Comparison of ENCODE assay signal across 8 cellular contexts in genomic region chr11:77065878-77066228, GRCh38. TPM values are rescaled to one million over a fixed set of nuclear protein-coding genes. Genes with fewer than 3 reads are reported as not detected.
DNase-seq lines count a peak whose midpoint lies in the region; ATAC-seq, FAIRE-seq and TF ChIP-seq lines count a peak whose summit lies in the region.

No MANE protein-coding gene starts in this region.

- H3K36me3 Mint-ChIP-seq in CD4-positive, alpha-beta memory T cell = no peaks in the 10 kb centered on the region
- H3K36me3 Mint-ChIP-seq in stimulated activated naive B cell treated with anti-CD40 and anti-IgM and Interleukin-4, amounts not matched to agents 10 μg/mL and 1 μg/mL and 100 μg/mL, for 72 hours = no peaks in the 10 kb centered on the region

- H3K27ac ChIP-seq in CD4-positive, alpha-beta memory T cell (ENCODE audit: low read depth, low read length) = peak overlapping the region; percentile 48
- no peak overlapping the region for H3K27ac ChIP-seq in brain microvascular endothelial cell
- peak overlapping the region; percentile 88 to 91 for H3K27ac ChIP-seq in kidney (ENCODE audit: low read depth in 2 of 2, low read length in 2 of 2)

- H3K4me3 ChIP-seq in CD4-positive, alpha-beta memory T cell (ENCODE audit: low read length in 2 of 2) = peak overlapping the region; percentile 73 to 80
- peak overlapping the region; percentile 67 for H3K4me3 ChIP-seq in brain microvascular endothelial cell (ENCODE audit: low read depth, low read length)
- H3K4me3 ChIP-seq in kidney (ENCODE audit: low read length in 2 of 2) = peak overlapping the region; percentile 61 to 78

- H3K27me3 Mint-ChIP-seq in CD4-positive, alpha-beta memory T cell = no peaks in the 10 kb centered on the region
- H3K27me3 Mint-ChIP-seq in stimulated activated naive B cell treated with anti-CD40 and anti-IgM and Interleukin-4, amounts not matched to agents 10 μg/mL and 1 μg/mL and 100 μg/mL, for 72 hours = peaks cover 6 to 8% of the 10 kb centered on the region in 2 donors

- peak; percentile 6 to 7 for ATAC-seq in stimulated activated naive B cell treated with anti-CD40 and anti-IgM and Interleukin-4, amounts not matched to agents 10 μg/mL and 1 μg/mL and 100 μg/mL, for 72 hours (replicated peaks)
- ATAC-seq in HG03521 (IDR thresholded peaks at IDR 0.05; ENCODE audit: unreplicated experiment) = no peak

- peaks cover 18% of the 10 kb centered on the region for H3K4me1 ChIP-seq in CD4-positive, alpha-beta memory T cell (ENCODE audit: insufficient read depth, low read length)
- peaks cover 12 to 23% of the 10 kb centered on the region in 2 donors for H3K4me1 ChIP-seq in kidney (ENCODE audit: control insufficient read depth in 1 of 2, insufficient read depth in 1 of 2, low read depth in 1 of 2, low read length in 2 of 2)

- peaks cover 4 to 16% (median 11%) of the 10 kb centered on the region in 4 donors for H3K4me1 Mint-ChIP-seq in CD4-positive, alpha-beta memory T cell
- peaks cover 5 to 14% of the 10 kb centered on the region in 2 donors for H3K4me1 Mint-ChIP-seq in stimulated activated naive B cell treated with anti-CD40 and anti-IgM and Interleukin-4, amounts not matched to agents 10 μg/mL and 1 μg/mL and 100 μg/mL, for 72 hours

- H3K9me3 ChIP-seq in CD4-positive, alpha-beta memory T cell (ENCODE audit: control insufficient read depth in 1 of 2, low read length in 2 of 2) = no peaks in the 10 kb centered on the region
- H3K9me3 ChIP-seq in kidney (ENCODE audit: control insufficient read depth in 1 of 2, low read length in 2 of 2) = no peaks in the 10 kb centered on the region

- CTCF ChIA-PET in CD4-positive, alpha-beta memory T cell (lab: Charles Lee; ENCODE audit: partially characterized antibody) = interaction anchor here (1.2 to 4.2 kb wide), 3 partner anchors 10 to 25 kb away, joined by 4 to 30 read pairs (median 9); no protein-coding TSS in a partner anchor

- POLR2A ChIA-PET in CD4-positive, alpha-beta memory T cell (lab: Charles Lee; ENCODE audit: partially characterized antibody) = interaction anchor here (1.0 kb wide), 1 partner anchor 16 kb away, joined by 3 read pairs; no protein-coding TSS in a partner anchor

- H3K27ac Mint-ChIP-seq in CD4-positive, alpha-beta memory T cell = peak overlapping the region; percentile 2 to 79 (median 47)
- H3K27ac Mint-ChIP-seq in stimulated activated naive B cell treated with anti-CD40 and anti-IgM and Interleukin-4, amounts not matched to agents 10 μg/mL and 1 μg/mL and 100 μg/mL, for 72 hours = peak overlapping the region; percentile 94

- intact Hi-C loops in CD4-positive, alpha-beta memory T cell (cut with micrococcal nuclease) = loop anchor here (1.0 to 10.0 kb wide), 3 partner anchors 17 to 409 kb away; partner anchors contain the start of gene PAK1
- intact Hi-C loops in kidney (cut with DNase I) = no loop called here

- FAIRE-seq in kidney (lab: Jason Lieb, UNC) = no peak

- no peaks in the 10 kb centered on the region for H3K27me3 ChIP-seq in CD4-positive, alpha-beta memory T cell (ENCODE audit: insufficient read depth, low read length)
- H3K27me3 ChIP-seq in brain microvascular endothelial cell (replicated peaks) = no peaks in the 10 kb centered on the region

- TF ChIP-seq CTCF in brain microvascular endothelial cell (IDR thresholded peaks at IDR 0.05; ENCODE audit: low read depth, low read length, missing control alignments) (no peak), kidney (IDR thresholded peaks at IDR 0.05; ENCODE audit: borderline replicate concordance, extremely low read depth, insufficient read depth) (no peak), GM13977 (IDR thresholded peaks at IDR 0.05; ENCODE audit: extremely low read depth, insufficient read depth, missing control alignments) (no peak)

- peak overlapping the region; percentile 82 to 92 (median 86) for H3K4me3 Mint-ChIP-seq in CD4-positive, alpha-beta memory T cell
- H3K4me3 Mint-ChIP-seq in stimulated activated naive B cell treated with anti-CD40 and anti-IgM and Interleukin-4, amounts not matched to agents 10 μg/mL and 1 μg/mL and 100 μg/mL, for 72 hours = peak overlapping the region; percentile 93 to 97

- H3K9me3 Mint-ChIP-seq in CD4-positive, alpha-beta memory T cell = peaks cover 0 to 12% (median 6%) of the 10 kb centered on the region in 8 donors
- H3K9me3 Mint-ChIP-seq in stimulated activated naive B cell treated with anti-CD40 and anti-IgM and Interleukin-4, amounts not matched to agents 10 μg/mL and 1 μg/mL and 100 μg/mL, for 72 hours = no peaks in the 10 kb centered on the region

- peak overlapping the region; percentile 71 to 88 for H3K9ac ChIP-seq in kidney (ENCODE audit: low read length in 2 of 2)

- DNase-seq in CD4-positive, alpha-beta memory T cell = no peak
- peak in 44 of 76 experiments; percentile 11 to 81 (median 52) for DNase-seq in HUDEP-2 (lab: John Stamatoyannopoulos, UW; ENCODE audit: unreplicated experiment in 76 of 76)
- peak; percentile 15 for DNase-seq in brain microvascular endothelial cell
- peak; percentile 78 for DNase-seq in kidney
- no peak for DNase-seq in stimulated activated naive B cell treated with anti-CD40 and anti-IgM and Interleukin-4, amounts not matched to agents 10 μg/mL and 1 μg/mL and 100 μg/mL, for 72 hours
- DNase-seq in GM13977 (ENCODE audit: low spot score) = no peak
- DNase-seq in SKM-1 treated with dmso at 0.1 percent for 144 hours (lab: John Stamatoyannopoulos, UW; ENCODE audit: unreplicated experiment) = no peak

- in situ Hi-C loops in brain microvascular endothelial cell (cut with HindIII; ENCODE audit: low pct_ligation_motif_present, low sequenced_read_pairs) (no loop called here), GM13977 (cut with MboI; ENCODE audit: low pct_unique_long_range_greater_than_20kb, low sequenced_read_pairs, unreplicated experiment) (no loop called here)

- H3K36me3 ChIP-seq in CD4-positive, alpha-beta memory T cell (ENCODE audit: insufficient read depth, low read length) = no peaks in the 10 kb centered on the region
- H3K36me3 ChIP-seq in brain microvascular endothelial cell (replicated peaks) (no peaks in the 10 kb centered on the region), kidney (ENCODE audit: control insufficient read depth in 1 of 2, insufficient read depth in 2 of 2, low read length in 2 of 2) (no peaks in the 10 kb centered on the region)

RNA-seq across cellular contexts. Expression of gene CAPN5, which starts 0.9 kb away (rescaled TPM):
- 1 to 10 TPM; 1.6 to 1.9 TPM for total RNA-seq in CD4-positive, alpha-beta memory T cell
- polyA plus RNA-seq in CD4-positive, alpha-beta memory T cell = 1 to 10 TPM; 1.4 to 2.6 TPM
- total RNA-seq in kidney = 36.0 TPM
- polyA plus RNA-seq in kidney (ENCODE audit: insufficient read depth, low read depth, low replicate concordance) = 20.0 TPM

RNA-seq across cellular contexts. Expression of gene B3GNT6, which starts 31.7 kb away (rescaled TPM):
- not detected for total RNA-seq in CD4-positive, alpha-beta memory T cell
- polyA plus RNA-seq in CD4-positive, alpha-beta memory T cell = not detected
- total RNA-seq in kidney = not detected
- not detected for polyA plus RNA-seq in kidney (ENCODE audit: insufficient read depth, low read depth, low replicate concordance)

RNA-seq across cellular contexts. Expression of gene OMP, which starts 36.8 kb away (rescaled TPM):
- total RNA-seq in CD4-positive, alpha-beta memory T cell = under 1 TPM in 1 of 2 experiments, not detected in 1; 0.79 TPM
- polyA plus RNA-seq in CD4-positive, alpha-beta memory T cell = not detected
- 1.8 TPM for total RNA-seq in kidney
- not detected for polyA plus RNA-seq in kidney (ENCODE audit: insufficient read depth, low read depth, low replicate concordance)

Comparison
In these comparisons a context has a peak if more than half of its experiments do, and no peak if none do; other contexts are left out.
1. DNase-seq: peak in HUDEP-2 (44 of 76), brain microvascular endothelial cell (single experiment) and kidney (single experiment); none in CD4-positive, alpha-beta memory T cell (0 of 5), stimulated activated naive B cell treated with anti-CD40 and anti-IgM and Interleukin-4, amounts not matched to agents 10 μg/mL and 1 μg/mL and 100 μg/mL, for 72 hours (single experiment), GM13977 (single experiment) and SKM-1 treated with dmso at 0.1 percent for 144 hours (single experiment).
2. RNA of gene CAPN5, which starts 0.9 kb away (total RNA-seq): 36.0 TPM in kidney (single experiment); 1.6 to 1.9 TPM in CD4-positive, alpha-beta memory T cell; every median in the first group is over 10 times any median in the second.
3. Peak in every context shown above with its lines, with median percentiles within 50 percentile points of each other: H3K4me3 ChIP-seq.